ENCODE assay signal across 8 cellular contexts in genomic region chr20:8305449-8305978, GRCh38.
DNase-seq lines count a peak whose midpoint lies in the region; ATAC-seq, FAIRE-seq and TF ChIP-seq lines count a peak whose summit lies in the region.
"Had no signal": no experiment of that assay in that cellular context is flagged by ENCODE, and none has a peak within 500 bp of the region (broad histone marks: within the 10 kb centered on the region; RNA-seq: fewer than 3 reads in every experiment).

No MANE protein-coding gene starts in this region.

- no peaks in the 10 kb centered on the region for H3K79me1 ChIP-seq in H9 (ENCODE audit: insufficient read depth, low read depth, low read length, poor library complexity, severe bottlenecking)

- DNase-seq in GM12892 (ENCODE audit: insufficient read length) = peak; percentile 2
- DNase-seq in H9 = peak; percentile 89
- DNase-seq in M059J (ENCODE audit: low read depth) = peak; percentile 46
- DNase-seq in T-helper 9 cell = peak; percentile 68
- peak; percentile 58 for DNase-seq in mammary epithelial cell
- peak; percentile 54 to 63 (median 62) for DNase-seq in right lobe of liver
- peak; percentile 75 for DNase-seq in stimulated activated CD8-positive, alpha-beta memory T cell treated with anti-CD3 and anti-CD28 coated beads, Interleukin-4, amount 100 ng/mL, for 48 hours

- no peak overlapping the region for H2AFZ ChIP-seq in H9 (ENCODE audit: low read length)
- H2AFZ ChIP-seq in mammary epithelial cell (ENCODE audit: low read depth, low read length) = no peak overlapping the region

- no peak overlapping the region for H2BK12ac ChIP-seq in H9 (ENCODE audit: insufficient read length, low read depth, low read length)

- H2BK15ac ChIP-seq in H9 (ENCODE audit: low read depth, low read length) = no peak overlapping the region

- H3K27me3 Mint-ChIP-seq in H9 (ENCODE audit: low read depth) = peaks cover 1% of the 10 kb centered on the region

- no peak overlapping the region for H3K14ac ChIP-seq in H9 (ENCODE audit: insufficient read depth, low read length)

- H3K4me3 Mint-ChIP-seq in H9 = no peak overlapping the region

- H3K9ac ChIP-seq in H9 (ENCODE audit: extremely low read depth, insufficient read length, low read length) (no peak overlapping the region), mammary epithelial cell (ENCODE audit: insufficient read depth, low read length) (no peak overlapping the region)

- no peaks in the 10 kb centered on the region for H3K9me3 ChIP-seq in H9 (ENCODE audit: control insufficient read depth, low read depth, low read length)
- H3K9me3 ChIP-seq in mammary epithelial cell (replicated peaks; ENCODE audit: insufficient read depth, low read length) = no peaks in the 10 kb centered on the region
- H3K9me3 ChIP-seq in right lobe of liver = no peaks in the 10 kb centered on the region

- H4K20me1 ChIP-seq in H9 (ENCODE audit: control insufficient read depth, insufficient read depth, insufficient read length) = no peaks in the 10 kb centered on the region
- no peaks in the 10 kb centered on the region for H4K20me1 ChIP-seq in mammary epithelial cell (ENCODE audit: insufficient read depth, low read length)

- peak; percentile 75 to 88 (median 81) for ATAC-seq in right lobe of liver

- TF ChIP-seq CTCF in H9 (conservative IDR thresholded peaks at IDR 0.05) = peak; percentile 92
- peak; percentile 77 to 81 for TF ChIP-seq CTCF in mammary epithelial cell (conservative IDR thresholded peaks at IDR 0.05 in 1 of 2, IDR thresholded peaks at IDR 0.05 in 1 of 2; ENCODE audit: extremely low read depth in 1 of 2, insufficient read depth in 1 of 2, low read depth in 1 of 2, low read length in 2 of 2)
- TF ChIP-seq CTCF in right lobe of liver (IDR thresholded peaks at IDR 0.05) = peak; percentile 42 to 83 (median 60)

- TF ChIP-seq POLR2A in GM12892 (IDR thresholded peaks at IDR 0.05; ENCODE audit: low read depth, low read length) = no peak
- no peak for TF ChIP-seq POLR2A in right lobe of liver (IDR thresholded peaks at IDR 0.05)

- WGBS in H9 (ENCODE audit: extremely low coverage, insufficient read length, low lambda C conversion rate) = no CpG with 5 or more reads among the region's 11 CpGs
- 76% methylated on average over 7 of the region's 11 CpGs for WGBS in mammary epithelial cell (ENCODE audit: low coverage, missing lambda C conversion rate)
- 51% methylated on average over 7 of the region's 11 CpGs for WGBS in right lobe of liver (ENCODE audit: insufficient coverage, low coverage, low lambda C conversion rate, missing lambda C conversion rate)

- dilution Hi-C loops in mammary epithelial cell (cut with HindIII; ENCODE audit: low sequenced_read_pairs) = no loop called here

- in situ Hi-C loops in mammary epithelial cell (cut with MboI; ENCODE audit: low sequenced_read_pairs in 2 of 2) = no loop called here

- H3T11ph ChIP-seq in H9 (ENCODE audit: low read length) = no peak overlapping the region

- no peak overlapping the region for H3K56ac ChIP-seq in H9 (ENCODE audit: insufficient read length, low read depth, low read length)

- H3K18ac ChIP-seq in H9 (ENCODE audit: insufficient read length, low read depth, low read length) = no peak overlapping the region

- H3K36me3 Mint-ChIP-seq in H9 (ENCODE audit: insufficient read depth in 1 of 3, low read depth in 3 of 3) = no peaks in the 10 kb centered on the region

- no peak overlapping the region for H3K4me3 ChIP-seq in mammary epithelial cell (replicated peaks in 1 of 3; ENCODE audit: insufficient read depth in 1 of 3, low read depth in 2 of 3, low read length in 3 of 3)
- no peak overlapping the region for H3K4me3 ChIP-seq in right lobe of liver

- H3K23me2 ChIP-seq in H9 (ENCODE audit: insufficient read length, low read depth, low read length, poor library complexity, severe bottlenecking) = no peaks in the 10 kb centered on the region

- H3K27ac Mint-ChIP-seq in H9 = peak overlapping the region in 2 of 3 experiments; percentile 11 to 64; a peak in 2 of 7 replicates

- H4K8ac ChIP-seq in H9 (replicated peaks; ENCODE audit: insufficient read length, low read depth, low read length) = no peak overlapping the region

- peaks cover 23 to 32% of the 10 kb centered on the region in 2 experiments for H3K4me1 Mint-ChIP-seq in H9

- H2BK120ac ChIP-seq in H9 (ENCODE audit: low read depth, low read length, poor library complexity, severe bottlenecking) = no peak overlapping the region

- no peak overlapping the region for H2AK5ac ChIP-seq in H9 (ENCODE audit: insufficient read length, low read length)

- FAIRE-seq in GM12892 (lab: Jason Lieb, UNC) = peak; percentile 88
- FAIRE-seq: islet of Langerhans had no signal

- no TSS peak for BruUV-seq in mammary epithelial cell (replicated peaks; lab: Mats Ljungman, UMichigan)

- H4K5ac ChIP-seq in H9 (ENCODE audit: insufficient read length, low read depth, low read length) = no peak overlapping the region

- CTCF ChIA-PET in mammary epithelial cell (lab: Charles Lee; ENCODE audit: low non-redundant PET) = no interaction called here

- H3K4me2 ChIP-seq in H9 (ENCODE audit: insufficient read depth, insufficient read length, low read length) = no peak overlapping the region
- H3K4me2 ChIP-seq in mammary epithelial cell (ENCODE audit: insufficient read depth, low read depth, low read length) = no peak overlapping the region

- H3K27ac ChIP-seq in H9 (ENCODE audit: insufficient read length, low read depth, low read length) (no peak overlapping the region), mammary epithelial cell (ENCODE audit: insufficient read depth, low read depth, low read length) (no peak overlapping the region), right lobe of liver (no peak overlapping the region)

- no peaks in the 10 kb centered on the region for H3K36me3 ChIP-seq in mammary epithelial cell (ENCODE audit: insufficient read depth, low read length)
- no peaks in the 10 kb centered on the region for H3K36me3 ChIP-seq in right lobe of liver

- H2BK20ac ChIP-seq in H9 (ENCODE audit: low read depth, low read length, poor library complexity, severe bottlenecking) = no peak overlapping the region

- no peaks in the 10 kb centered on the region for H3K9me3 Mint-ChIP-seq in H9

- no peak overlapping the region for H4K91ac ChIP-seq in H9 (ENCODE audit: insufficient read length, low read depth, low read length)

- intact Hi-C loops in mammary epithelial cell (cut with micrococcal nuclease) = loop anchor here (1.0 to 5.0 kb wide), 4 partner anchors 173 to 417 kb away; partner anchors contain the start of gene PLCB1
- intact Hi-C loops in right lobe of liver (cut with DNase I) = loop anchor here in 1 of 2 donors (10.0 kb wide), 1 partner anchor 171 kb away; the partner anchor contains the start of gene PLCB1

- H2BK5ac ChIP-seq in H9 (ENCODE audit: insufficient read length, low read length) = no peak overlapping the region

- H3K79me2 ChIP-seq in H9 (ENCODE audit: insufficient read depth, low read length) (no peaks in the 10 kb centered on the region), mammary epithelial cell (ENCODE audit: insufficient read depth, low read length) (no peaks in the 10 kb centered on the region)

- H3K23ac ChIP-seq in H9 (ENCODE audit: insufficient read length, low read depth, low read length) = no peak overlapping the region

- H3K27me3 ChIP-seq in H9 (ENCODE audit: insufficient read depth, low read length) (no peaks in the 10 kb centered on the region), mammary epithelial cell (ENCODE audit: insufficient read depth, low read length) (no peaks in the 10 kb centered on the region), right lobe of liver (no peaks in the 10 kb centered on the region)

- peaks cover 6% of the 10 kb centered on the region for H3K4me1 ChIP-seq in H9 (ENCODE audit: insufficient read depth, low read length)
- H3K4me1 ChIP-seq in mammary epithelial cell (ENCODE audit: insufficient read depth, low read length) = no peaks in the 10 kb centered on the region
- no peaks in the 10 kb centered on the region for H3K4me1 ChIP-seq in right lobe of liver

- no peak overlapping the region for H3K4ac ChIP-seq in H9 (ENCODE audit: low read depth, low read length)

Comparison
In these comparisons a context has a peak if more than half of its experiments do, and no peak if none do; other contexts are left out.
1. DNase-seq: peak in every context shown above with its lines; median percentile 89 in H9; 75 in stimulated activated CD8-positive, alpha-beta memory T cell treated with anti-CD3 and anti-CD28 coated beads, Interleukin-4, amount 100 ng/mL, for 48 hours; 68 in T-helper 9 cell; 62 in right lobe of liver; 58 in mammary epithelial cell; 46 in M059J; 2 in GM12892.